12 cellular contexts compared by ENCODE assay signal in genomic region chrX:1165535-1166196, GRCh38. TPM values are rescaled to one million over a fixed set of nuclear protein-coding genes. Genes with fewer than 3 reads are reported as not detected.
A peak's percentile ranks its signal among the peaks of the same experiment; 100 is the strongest.
DNase-seq lines count a peak whose midpoint lies in the region; TF ChIP-seq lines count a peak whose summit lies in the region.
"Had no signal": no experiment of that assay in that cellular context is flagged by ENCODE, and none has a peak within 500 bp of the region (broad histone marks: within the 10 kb centered on the region; RNA-seq: fewer than 3 reads in every experiment).

No MANE protein-coding gene starts in this region.

- peaks cover 7% of the 10 kb centered on the region; the same call in 1 of the 2 replicates for H3K9me3 ChIP-seq in MG63
- no peaks in the 10 kb centered on the region for H3K9me3 ChIP-seq in sigmoid colon
- H3K9me3 ChIP-seq: ovary had no signal

- no peak overlapping the region for H3K27ac Mint-ChIP-seq in activated CD4-positive, alpha-beta T cell treated with anti-CD3 and anti-CD28 coated beads, Interleukin-2, amount 10 ng/mL, durations not matched to agents 24 days and 14 days
- H3K27ac Mint-ChIP-seq: activated B cell treated with CpG ODN at 0.5 μM for 24 hours had no signal

- H3K27me3 Mint-ChIP-seq in activated CD4-positive, alpha-beta T cell treated with anti-CD3 and anti-CD28 coated beads, Interleukin-2, amount 10 ng/mL, durations not matched to agents 24 days and 14 days: peaks cover 9% of the 10 kb centered on the region

- H3K9me3 Mint-ChIP-seq in activated CD4-positive, alpha-beta T cell treated with anti-CD3 and anti-CD28 coated beads, Interleukin-2, amount 10 ng/mL, durations not matched to agents 24 days and 14 days: peaks cover 5% of the 10 kb centered on the region
- H3K9me3 Mint-ChIP-seq: activated B cell treated with CpG ODN at 0.5 μM for 24 hours had no signal

- no peak for TF ChIP-seq CTCF in sigmoid colon (IDR thresholded peaks at IDR 0.05)

- H3K36me3 Mint-ChIP-seq in activated CD4-positive, alpha-beta T cell treated with anti-CD3 and anti-CD28 coated beads, Interleukin-2, amount 10 ng/mL, durations not matched to agents 24 days and 14 days (ENCODE audit: low read depth): no peaks in the 10 kb centered on the region

- H3K36me3 ChIP-seq in MG63 (no peaks in the 10 kb centered on the region), sigmoid colon (no peaks in the 10 kb centered on the region)
- H3K36me3 ChIP-seq: ovary had no signal

- H3K4me3 Mint-ChIP-seq in activated CD4-positive, alpha-beta T cell treated with anti-CD3 and anti-CD28 coated beads, Interleukin-2, amount 10 ng/mL, durations not matched to agents 24 days and 14 days: peak overlapping the region; percentile 48
- H3K4me3 Mint-ChIP-seq: activated B cell treated with CpG ODN at 0.5 μM for 24 hours had no signal

- TF ChIP-seq EP300 in sigmoid colon (IDR thresholded peaks at IDR 0.05): no peak

- 15 to 47% methylated on average over 12 of the region's 12 CpGs for WGBS in sigmoid colon, 2 donors

- H3K4me3 ChIP-seq in MG63 (peak overlapping the region; percentile 0; the same call in 1 of the 2 replicates), sigmoid colon (no peak overlapping the region)
- H3K4me3 ChIP-seq: ovary had no signal

- no peak overlapping the region for H3K27ac ChIP-seq in sigmoid colon
- H3K27ac ChIP-seq: ovary had no signal

- TF ChIP-seq POLR2A in sigmoid colon (IDR thresholded peaks at IDR 0.05): no peak

- DNase-seq in activated CD4-positive, alpha-beta T cell treated with anti-CD3 and anti-CD28 coated beads, Interleukin-2, amount 10 ng/mL, durations not matched to agents 24 days and 14 days: peak; percentile 78
- DNase-seq in activated CD4-positive, alpha-beta T cell treated with anti-CD3 and anti-CD28 coated beads, Interleukin-2, amount 50 U/mL, for 4 hours: no peak
- peak; percentile 42 for DNase-seq in MG63
- peak; percentile 47 for DNase-seq in dermis blood vessel endothelial cell
- peak; percentile 63 for DNase-seq in sigmoid colon
- DNase-seq in SHP77 (lab: John Stamatoyannopoulos, UW): no peak
- no peak for DNase-seq in NCI-H510A treated with DMSO at 0.1 percent for 48 hours (lab: John Stamatoyannopoulos, UW)
- no peak for DNase-seq in NCI-H82 (lab: John Stamatoyannopoulos, UW)
- DNase-seq: activated B cell treated with CpG ODN at 0.5 μM for 24 hours, NCI-H524 treated with DMSO at 0.1 percent for 48 hours, ovary had no signal

- intact Hi-C loops in activated CD4-positive, alpha-beta T cell treated with anti-CD3 and anti-CD28 coated beads, Interleukin-2, amount 10 ng/mL, durations not matched to agents 24 days and 14 days (cut with micrococcal nuclease): loop anchor here (2.0 to 10.0 kb wide), 5 partner anchors 13 to 593 kb away; no protein-coding TSS in a partner anchor
- intact Hi-C loops in sigmoid colon (cut with DNase I): no loop called here

- peaks cover 3% of the 10 kb centered on the region; the same call in 1 of the 2 replicates for H3K27me3 ChIP-seq in MG63
- peaks cover 0 to 17% (median 8%) of the 10 kb centered on the region in 3 donors for H3K27me3 ChIP-seq in sigmoid colon
- H3K27me3 ChIP-seq: ovary had no signal

- H3K4me1 ChIP-seq in sigmoid colon: peaks cover 0 to 5% (median 0%) of the 10 kb centered on the region in 4 donors

- H3K4me1 Mint-ChIP-seq in activated CD4-positive, alpha-beta T cell treated with anti-CD3 and anti-CD28 coated beads, Interleukin-2, amount 10 ng/mL, durations not matched to agents 24 days and 14 days: peaks cover 20% of the 10 kb centered on the region

RNA-seq across cellular contexts. Expression of gene CRLF2, which starts 46.8 kb away (rescaled TPM):
- total RNA-seq in activated CD4-positive, alpha-beta T cell treated with anti-CD3 and anti-CD28 coated beads, Interleukin-2, amount 10 ng/mL, durations not matched to agents 24 days and 14 days: 0.95 and 1.5 TPM in 2 replicates
- 0.59 and 1.7 TPM in 2 replicates for total RNA-seq in MG63 (2014; rRNA removed; shearing (Covaris generic); ENCODE audit: low replicate concordance)
- total RNA-seq in dermis blood vessel endothelial cell: not detected in 2 replicates
- 1 to 10 TPM in 1 of 4 donors, under 1 TPM in 2, not detected in 1; 0.41 to 1.1 (median 0.71) TPM for total RNA-seq in sigmoid colon
- polyA plus RNA-seq in sigmoid colon: under 1 TPM in 1 of 3 donors, not detected in 2; 0.77 TPM
- total RNA-seq: activated B cell treated with CpG ODN at 0.5 μM for 24 hours, cardiac septum, ovary had no signal

Comparison
In these comparisons a context has a peak if more than half of its experiments do, and no peak if none do; other contexts are left out.
1. DNase-seq: peak in activated CD4-positive, alpha-beta T cell treated with anti-CD3 and anti-CD28 coated beads, Interleukin-2, amount 10 ng/mL, durations not matched to agents 24 days and 14 days (single experiment), MG63 (single experiment), dermis blood vessel endothelial cell (single experiment) and sigmoid colon (single experiment); none in activated CD4-positive, alpha-beta T cell treated with anti-CD3 and anti-CD28 coated beads, Interleukin-2, amount 50 U/mL, for 4 hours (0 of 2), SHP77 (0 of 2), NCI-H510A treated with DMSO at 0.1 percent for 48 hours (single experiment) and NCI-H82 (single experiment).